Comparison of ENCODE assay signal across 30 cellular contexts in the genomic region with DNA sequence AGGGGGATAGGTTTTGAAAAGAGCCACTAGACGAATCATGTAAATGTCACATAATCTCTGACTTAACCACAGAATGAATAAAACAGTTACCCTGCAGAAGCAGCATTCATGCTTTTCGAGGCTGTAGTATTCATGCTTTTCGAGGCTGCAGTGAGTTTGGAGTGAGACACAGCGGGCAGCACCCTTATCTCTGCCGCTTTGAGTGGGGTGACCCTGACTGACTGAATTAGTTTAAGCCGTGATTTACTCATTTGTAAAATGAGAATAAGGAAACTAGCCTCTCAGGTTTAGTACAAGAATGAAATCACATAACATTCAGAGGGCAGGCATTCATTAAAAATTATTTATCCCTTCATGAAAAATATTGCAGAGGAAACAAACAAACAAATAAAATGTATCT.
"Had no signal": no experiment of that assay in that cellular context is flagged by ENCODE, and none has a peak within 500 bp of the region (broad histone marks: within the 10 kb centered on the region; RNA-seq: fewer than 3 reads in every experiment).

No MANE protein-coding gene starts in this region.

- H3K4me1 ChIP-seq: colonic mucosa had no signal

- H3K36me3 ChIP-seq: colonic mucosa, esophagus squamous epithelium, WERI-Rb-1 had no signal

- DNase-seq: activated B cell treated with CpG ODN at 0.5 μM for 24 hours; activated CD4-positive, alpha-beta memory T cell treated with anti-CD3 and anti-CD28 coated beads, Interleukin-2, amount 10 ng/mL, durations not matched to agents 7 days and 5 days; activated CD4-positive, alpha-beta T cell treated with anti-CD3 and anti-CD28 coated beads, Interleukin-2, amount 10 ng/mL, durations not matched to agents 24 days and 14 days; activated CD8-positive, alpha-beta memory T cell treated with anti-CD3 and anti-CD28 coated beads, Interleukin-2, amount 50 U/mL, for 48 hours; activated gamma-delta T cell; activated naive CD4-positive, alpha-beta T cell; activated naive CD4-positive, alpha-beta T cell treated with anti-CD3 and anti-CD28 coated beads, Interleukin-2, amount 10 ng/mL, durations not matched to agents 7 days and 5 days; activated naive CD8-positive, alpha-beta T cell treated with anti-CD3 and anti-CD28 coated beads, Interleukin-2, amount 10 ng/mL, durations not matched to agents 7 days and 5 days; activated T-cell treated with anti-CD3 and anti-CD28 coated beads for 4 hours; activated T-cell treated with anti-CD3 and anti-CD28 coated beads, Interleukin-2, amount 50 U/mL, for 24 hours; activated T-cell treated with anti-CD3 and anti-CD28 coated beads, Interleukin-2, amount 50 U/mL, for 72 hours; amniotic stem cell; anterior cingulate cortex; central memory CD4-positive, alpha-beta T cell; cerebellar nuclear complex; colonic mucosa; effector CD8-positive, alpha-beta T cell; esophagus squamous epithelium; foreskin melanocyte; head of caudate nucleus; T-helper 1 cell; T-helper 17 cell; T1000; WERI-Rb-1 had no signal

- H3K9me3 ChIP-seq: colonic mucosa, esophagus squamous epithelium had no signal

- H3K4me3 ChIP-seq: colonic mucosa, esophagus squamous epithelium had no signal

- H3K27ac ChIP-seq: colonic mucosa, epithelial cell of prostate, esophagus squamous epithelium, WERI-Rb-1 had no signal

- FAIRE-seq: astrocyte, endometrium, endothelial cell of umbilical vein had no signal

- H3K27me3 ChIP-seq: colonic mucosa, esophagus squamous epithelium had no signal

- ATAC-seq: activated CD4-positive, CD25-positive, alpha-beta regulatory T cell treated with anti-CD3 and anti-CD28 coated beads, Interleukin-2, amount 50 U/mL, for 24 hours; activated naive CD4-positive, alpha-beta T cell treated with anti-CD3 and anti-CD28 coated beads, Interleukin-2, amount 50 U/mL, for 72 hours; activated T-cell treated with anti-CD3 and anti-CD28 coated beads, Interleukin-2, amount 50 U/mL, for 72 hours; T-helper 17 cell had no signal
